ENCODE assay signal across 19 cellular contexts in genomic region chr18:45887585-45887984, GRCh38.
DNase-seq lines count a peak whose midpoint lies in the region; ATAC-seq and TF ChIP-seq lines count a peak whose summit lies in the region.
"Had no signal": no experiment of that assay in that cellular context is flagged by ENCODE, and none has a peak within 500 bp of the region (broad histone marks: within the 10 kb centered on the region; RNA-seq: fewer than 3 reads in every experiment).

No MANE protein-coding gene starts in this region.

- no peak for ATAC-seq in central memory CD8-positive, alpha-beta T cell (replicated peaks; ENCODE audit: extremely low read depth, poor library complexity, severe bottlenecking)
- ATAC-seq: A549; CD8-positive, alpha-beta T cell had no signal

- H3K4me3 ChIP-seq in osteoblast (ENCODE audit: insufficient read depth, low read length), result no peak overlapping the region
- H3K4me3 ChIP-seq in transverse colon, result no peak overlapping the region
- H3K4me3 ChIP-seq: A549; BLaER1 treated with 17β-estradiol and CSF1 and Interleukin-3, amounts not matched to agents 10 nM and 100 nM had no signal

- H3K27ac ChIP-seq in osteoblast (ENCODE audit: low read depth, low read length) (no peak overlapping the region), transverse colon (no peak overlapping the region)
- H3K27ac ChIP-seq: 22Rv1; A549; BLaER1 treated with 17β-estradiol and CSF1 and Interleukin-3, amounts not matched to agents 10 nM and 100 nM; C4-2B had no signal

- H4K20me1 ChIP-seq in osteoblast (ENCODE audit: insufficient read depth, low read length), result no peaks in the 10 kb centered on the region

- TF ChIP-seq CTCF in osteoblast (IDR thresholded peaks at IDR 0.05; ENCODE audit: extremely low read depth, low read depth, low read length) (no peak), transverse colon (IDR thresholded peaks at IDR 0.05) (no peak)

- TF ChIP-seq EP300 in transverse colon (IDR thresholded peaks at IDR 0.05; ENCODE audit: low read depth), result no peak

- no peaks in the 10 kb centered on the region for H3K27me3 Mint-ChIP-seq in activated T-cell treated with anti-CD3 and anti-CD28 coated beads, Interleukin-2, amount 50 U/mL, for 24 hours
- no peaks in the 10 kb centered on the region for H3K27me3 Mint-ChIP-seq in central memory CD8-positive, alpha-beta T cell
- H3K27me3 Mint-ChIP-seq: B cell; CD4-positive, alpha-beta T cell had no signal

- DNase-seq in activated T-cell treated with anti-CD3 and anti-CD28 coated beads, Interleukin-2, amount 50 U/mL, for 24 hours, result no peak
- no peak for DNase-seq in activated T-cell treated with anti-CD3 and anti-CD28 coated beads, Interleukin-2, amount 50 U/mL, for 48 hours
- no peak for DNase-seq in central memory CD8-positive, alpha-beta T cell (ENCODE audit: low spot score in 2 of 2)
- DNase-seq in osteoblast (ENCODE audit: insufficient read length, low spot score, missing footprints) (peak; percentile 59), transverse colon (no peak), SIG-M5 treated with dmso at 0.1 percent for 504 hours (lab: John Stamatoyannopoulos, UW; ENCODE audit: unreplicated experiment) (no peak)
- no peak for DNase-seq in stimulated activated CD4-positive, alpha-beta T cell treated with anti-CD3 and anti-CD28 coated beads, Interleukin-2, amount 100 ng/mL, for 24 hours
- DNase-seq: AML-193; Caco-2; Calu3; CD4-positive, alpha-beta T cell; CD8-positive, alpha-beta T cell; DMS79 treated with DMSO at 0.1 percent for 48 hours; GF-D8 had no signal

- peaks cover 58% of the 10 kb centered on the region for H3K36me3 Mint-ChIP-seq in activated T-cell treated with anti-CD3 and anti-CD28 coated beads, Interleukin-2, amount 50 U/mL, for 24 hours (ENCODE audit: low read depth)
- H3K36me3 Mint-ChIP-seq in central memory CD8-positive, alpha-beta T cell (ENCODE audit: insufficient read depth), result peaks cover 26% of the 10 kb centered on the region

- H3K27ac Mint-ChIP-seq in activated T-cell treated with anti-CD3 and anti-CD28 coated beads, Interleukin-2, amount 50 U/mL, for 24 hours, result peak overlapping the region; percentile 14
- H3K27ac Mint-ChIP-seq in central memory CD8-positive, alpha-beta T cell (ENCODE audit: low read depth), result peak overlapping the region; percentile 19
- H3K27ac Mint-ChIP-seq: B cell; CD4-positive, alpha-beta T cell; CD8-positive, alpha-beta T cell had no signal

- H3K79me2 ChIP-seq in osteoblast (ENCODE audit: insufficient read depth, low read length), result peaks cover 48% of the 10 kb centered on the region

- no peak overlapping the region for H3K4me2 ChIP-seq in osteoblast (ENCODE audit: insufficient read depth, low read length)
- H3K4me2 ChIP-seq: A549; BLaER1 treated with 17β-estradiol and CSF1 and Interleukin-3, amounts not matched to agents 10 nM and 100 nM had no signal

- no peak for TF ChIP-seq POLR2A in transverse colon (IDR thresholded peaks at IDR 0.05)

- 94 to 99% methylated on average over 5 of the region's 5 CpGs for WGBS in transverse colon (ENCODE audit: low coverage in 1 of 2), 2 donors

- H3K4me1 ChIP-seq in osteoblast (ENCODE audit: insufficient read depth, low read length) (no peaks in the 10 kb centered on the region), transverse colon (no peaks in the 10 kb centered on the region)
- H3K4me1 ChIP-seq: A549, Caco-2 had no signal

- H3K9me3 ChIP-seq in osteoblast (ENCODE audit: low read depth, low read length), result no peaks in the 10 kb centered on the region
- H3K9me3 ChIP-seq in transverse colon, result no peaks in the 10 kb centered on the region
- H3K9me3 ChIP-seq: A549; BLaER1 treated with 17β-estradiol and CSF1 and Interleukin-3, amounts not matched to agents 10 nM and 100 nM; Caco-2 had no signal

- H3K4me3 Mint-ChIP-seq in activated T-cell treated with anti-CD3 and anti-CD28 coated beads, Interleukin-2, amount 50 U/mL, for 24 hours, result no peak overlapping the region
- no peak overlapping the region for H3K4me3 Mint-ChIP-seq in central memory CD8-positive, alpha-beta T cell
- H3K4me3 Mint-ChIP-seq: B cell; CD4-positive, alpha-beta T cell; CD8-positive, alpha-beta T cell had no signal

- intact Hi-C loops in transverse colon (cut with DNase I; ENCODE audit: low total_unique reads), result no loop called here

- in situ Hi-C loops in transverse colon (cut with MboI; ENCODE audit: low pct_ligation_motif_present in 1 of 4, low pct_unique_long_range_greater_than_20kb in 1 of 4, low sequenced_read_pairs in 3 of 4), result loop anchor here in 1 of 4 donors (25.0 kb wide), 1 partner anchor 225 kb away; no protein-coding TSS in a partner anchor

- H2AFZ ChIP-seq in osteoblast (ENCODE audit: low read length), result no peak overlapping the region

- H3K4me1 Mint-ChIP-seq in activated T-cell treated with anti-CD3 and anti-CD28 coated beads, Interleukin-2, amount 50 U/mL, for 24 hours (ENCODE audit: low read depth), result no peaks in the 10 kb centered on the region
- H3K4me1 Mint-ChIP-seq in central memory CD8-positive, alpha-beta T cell, result peaks cover 17% of the 10 kb centered on the region
- H3K4me1 Mint-ChIP-seq: B cell had no signal

- no peaks in the 10 kb centered on the region for H3K27me3 ChIP-seq in osteoblast (ENCODE audit: insufficient read depth, low read length)
- no peaks in the 10 kb centered on the region for H3K27me3 ChIP-seq in transverse colon
- H3K27me3 ChIP-seq: BLaER1 treated with 17β-estradiol and CSF1 and Interleukin-3, amounts not matched to agents 10 nM and 100 nM had no signal

- H3K9me3 Mint-ChIP-seq in activated T-cell treated with anti-CD3 and anti-CD28 coated beads, Interleukin-2, amount 50 U/mL, for 24 hours, result no peaks in the 10 kb centered on the region
- H3K9me3 Mint-ChIP-seq in central memory CD8-positive, alpha-beta T cell, result no peaks in the 10 kb centered on the region
- H3K9me3 Mint-ChIP-seq: CD4-positive, alpha-beta T cell; CD8-positive, alpha-beta T cell had no signal

- H3K36me3 ChIP-seq in osteoblast (ENCODE audit: insufficient read depth, low read length), result peaks cover 74% of the 10 kb centered on the region
- peaks cover 0 to 36% (median 16%) of the 10 kb centered on the region in 4 donors for H3K36me3 ChIP-seq in transverse colon
